ENCODE assay signal across 26 cellular contexts in genomic region chr9:93483497-93483896, GRCh38.
"Had no signal": no experiment of that assay in that cellular context is flagged by ENCODE, and none has a peak within 500 bp of the region (broad histone marks: within the 10 kb centered on the region; RNA-seq: fewer than 3 reads in every experiment).

No MANE protein-coding gene starts in this region.

- ATAC-seq: effector memory CD8-positive, alpha-beta T cell; esophagus mucosa; gastrocnemius medialis; left cardiac atrium; left lung; left ventricle myocardium superior; lower lobe of right lung had no signal

- H3K36me3 ChIP-seq: gastrocnemius medialis had no signal

- H3K9me3 ChIP-seq: colonic mucosa, esophagus squamous epithelium, gastrocnemius medialis, heart right ventricle, left lung, lower lobe of right lung, mucosa of descending colon had no signal

- FAIRE-seq: endometrium, islet of Langerhans, keratinocyte had no signal

- DNase-seq: colonic mucosa; cortex of kidney; effector CD8-positive, alpha-beta T cell; effector memory CD8-positive, alpha-beta T cell; endodermal cell; erythroblast; esophagus squamous epithelium; foreskin fibroblast; foreskin melanocyte; gastrocnemius medialis; glutamatergic neuron; head of caudate nucleus; heart right ventricle; hippocampal formation; left cardiac atrium; left lung; left ventricle myocardium superior; lower lobe of right lung; mesenchymal stem cell; mucosa of descending colon; naive B cell had no signal

- H3K27me3 ChIP-seq: colonic mucosa, esophagus squamous epithelium, gastrocnemius medialis, heart right ventricle, left lung had no signal

- H3K4me3 ChIP-seq: colonic mucosa, esophagus squamous epithelium, gastrocnemius medialis, heart right ventricle, left lung, lower lobe of right lung, mucosa of descending colon had no signal

- H3K27ac ChIP-seq: colonic mucosa, epithelial cell of prostate, esophagus squamous epithelium, heart right ventricle, left lung, lower lobe of right lung had no signal
